Comparison of ENCODE assay signal across 19 cellular contexts in genomic region chr7:131148708-131149428, GRCh38.
"Had no signal": no experiment of that assay in that cellular context is flagged by ENCODE, and none has a peak within 500 bp of the region (broad histone marks: within the 10 kb centered on the region; RNA-seq: fewer than 3 reads in every experiment).

No MANE protein-coding gene starts in this region.

- H3K4me1 ChIP-seq: SJCRH30 had no signal

- H3K27me3 ChIP-seq: MG63, SJCRH30 had no signal

- H3K36me3 ChIP-seq: MG63, SJCRH30 had no signal

- H3K4me3 ChIP-seq: MG63, SJCRH30 had no signal

- ATAC-seq: Panc1, PC-3 had no signal

- H3K9me3 ChIP-seq: MG63, SJCRH30 had no signal

- DNase-seq: Karpas-422, KG1, MG63, NCI-H1092, NCI-H1436, NCI-H187 treated with DMSO at 0.1 percent for 48 hours, NCI-H2029 treated with DMSO at 0.1 percent for 48 hours, NCI-H2171, NCI-H226, NCI-H446, NCI-H510A, NCI-H524 treated with DMSO at 0.1 percent for 48 hours, NCI-H69, NCI-H774, PC-3, SHP77 treated with DMSO at 0.1 percent for 48 hours, SJCRH30 had no signal

- H3K27ac ChIP-seq: RWPE1, SJCRH30 had no signal
